17 cellular contexts compared by ENCODE assay signal in the genomic region with DNA sequence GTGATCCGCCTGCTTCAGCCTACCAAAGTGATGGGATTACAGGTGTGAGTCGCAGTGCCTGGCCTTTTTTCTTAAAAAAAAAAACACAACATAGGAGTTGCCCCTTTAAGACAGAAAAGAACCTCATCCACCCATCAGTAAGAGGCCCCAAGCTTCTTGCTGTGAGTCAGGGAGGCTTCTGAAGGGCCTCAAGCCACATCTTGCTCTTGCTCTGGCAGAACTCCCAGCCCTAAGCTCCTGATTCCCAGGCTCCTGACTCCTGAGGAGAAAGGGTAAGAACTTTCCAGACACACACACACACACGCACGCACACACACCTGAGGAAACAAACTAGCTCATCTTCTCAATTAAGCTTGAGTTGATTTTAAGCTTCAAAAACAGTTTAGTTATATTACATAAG. TPM values are rescaled to one million over a fixed set of nuclear protein-coding genes. Genes with fewer than 3 reads are reported as not detected.
A peak's percentile ranks its signal among the peaks of the same experiment; 100 is the strongest.
DNase-seq lines count a peak whose midpoint lies in the region; ATAC-seq and TF ChIP-seq lines count a peak whose summit lies in the region.
"Had no signal": no experiment of that assay in that cellular context is flagged by ENCODE, and none has a peak within 500 bp of the region (broad histone marks: within the 10 kb centered on the region; RNA-seq: fewer than 3 reads in every experiment).

No MANE protein-coding gene starts in this region.

- H3K4me3 Mint-ChIP-seq in CD8-positive, alpha-beta memory T cell, result no peak overlapping the region

- peak overlapping the region in 1 of 8 donors; percentile 61 for H3K27ac Mint-ChIP-seq in CD8-positive, alpha-beta memory T cell

- no peaks in the 10 kb centered on the region for H3K9me3 Mint-ChIP-seq in CD8-positive, alpha-beta memory T cell
- H3K9me3 Mint-ChIP-seq: activated naive CD4-positive, alpha-beta T cell treated with anti-CD3 and anti-CD28 coated beads, Interleukin-2, amount 50 U/mL, for 72 hours had no signal

- TF ChIP-seq CTCF in left ventricle myocardium inferior (IDR thresholded peaks at IDR 0.05; ENCODE audit: borderline replicate concordance) (no peak), vagina (IDR thresholded peaks at IDR 0.05) (no peak)

- peaks cover 0 to 9% (median 0%) of the 10 kb centered on the region in 3 donors for H3K36me3 Mint-ChIP-seq in CD8-positive, alpha-beta memory T cell

- H3K4me1 ChIP-seq in left ventricle myocardium inferior (peaks cover 27% of the 10 kb centered on the region), vagina (peaks cover 38% of the 10 kb centered on the region)
- peaks cover 19% of the 10 kb centered on the region for H3K4me1 ChIP-seq in CD8-positive, alpha-beta memory T cell (ENCODE audit: insufficient read depth, low read length)
- H3K4me1 ChIP-seq: BE2C had no signal

- ATAC-seq in left cardiac atrium, result no peak
- ATAC-seq: activated naive CD4-positive, alpha-beta T cell treated with anti-CD3 and anti-CD28 coated beads, Interleukin-2, amount 50 U/mL, for 72 hours had no signal

- no peaks in the 10 kb centered on the region for H3K36me3 ChIP-seq in left ventricle myocardium inferior
- no peaks in the 10 kb centered on the region for H3K36me3 ChIP-seq in vagina
- no peaks in the 10 kb centered on the region for H3K36me3 ChIP-seq in CD8-positive, alpha-beta memory T cell (ENCODE audit: insufficient read depth, low read length)
- H3K36me3 ChIP-seq: BE2C had no signal

- CTCF ChIA-PET in CD8-positive, alpha-beta memory T cell (lab: Charles Lee), result interaction anchor here (1.1 to 1.3 kb wide), 4 partner anchors 8 to 58 kb away, joined by 3 to 5 read pairs (median 4); a partner anchor contains a TSS

- DNase-seq in left cardiac atrium (peak; percentile 14), left ventricle myocardium inferior (no peak), astrocyte of the hippocampus (ENCODE audit: low read depth, low spot score) (peak; percentile 87), hepatic stellate cell (ENCODE audit: low spot score) (peak; percentile 75), vagina (ENCODE audit: extremely low spot score in 2 of 2) (no peak), DMS53 treated with DMSO at 0.1 percent for 48 hours (lab: John Stamatoyannopoulos, UW; ENCODE audit: unreplicated experiment) (no peak), SIG-M5 (lab: John Stamatoyannopoulos, UW) (no peak)
- DNase-seq in CD8-positive, alpha-beta memory T cell, result no peak
- DNase-seq: activated CD4-positive, alpha-beta T cell treated with anti-CD3 and anti-CD28 coated beads, Interleukin-2, amount 50 U/mL, for 1 hour; BE2C; effector CD4-positive, alpha-beta T cell; kidney glomerular epithelial cell; NCI-H524 had no signal

- H3K27me3 ChIP-seq in left ventricle myocardium inferior (ENCODE audit: low read depth) (no peaks in the 10 kb centered on the region), vagina (no peaks in the 10 kb centered on the region)
- H3K27me3 ChIP-seq in CD8-positive, alpha-beta memory T cell (ENCODE audit: insufficient read depth, low read length, poor library complexity, severe bottlenecking), result no peaks in the 10 kb centered on the region
- H3K27me3 ChIP-seq: BE2C had no signal

- H3K9me3 ChIP-seq in left ventricle myocardium inferior (replicated peaks) (no peaks in the 10 kb centered on the region), vagina (no peaks in the 10 kb centered on the region)
- no peaks in the 10 kb centered on the region for H3K9me3 ChIP-seq in CD8-positive, alpha-beta memory T cell (ENCODE audit: low read length)
- H3K9me3 ChIP-seq: BE2C, HAP-1 had no signal

- H3K27ac ChIP-seq in left ventricle myocardium inferior (replicated peaks) (no peak overlapping the region), vagina (peak overlapping the region; percentile 79)
- H3K27ac ChIP-seq in CD8-positive, alpha-beta memory T cell (ENCODE audit: low read depth, low read length), result no peak overlapping the region
- H3K27ac ChIP-seq: SK-N-MC had no signal

- peaks cover 0 to 4% of the 10 kb centered on the region in 2 donors for H3K27me3 Mint-ChIP-seq in CD8-positive, alpha-beta memory T cell

- no peak for TF ChIP-seq POLR2A in vagina (IDR thresholded peaks at IDR 0.05)

- H3K4me1 Mint-ChIP-seq in CD8-positive, alpha-beta memory T cell, result peaks cover 25 to 54% (median 45%) of the 10 kb centered on the region in 3 donors

- intact Hi-C loops in left cardiac atrium (cut with DNase I), result no loop called here
- intact Hi-C loops in left ventricle myocardium inferior (cut with micrococcal nuclease), result no loop called here
- intact Hi-C loops in vagina (cut with DNase I), result no loop called here

- H3K4me3 ChIP-seq in left ventricle myocardium inferior, result no peak overlapping the region
- no peak overlapping the region for H3K4me3 ChIP-seq in vagina
- no peak overlapping the region for H3K4me3 ChIP-seq in CD8-positive, alpha-beta memory T cell (ENCODE audit: low read length)
- H3K4me3 ChIP-seq: HAP-1, SK-N-MC had no signal

- POLR2A ChIA-PET in CD8-positive, alpha-beta memory T cell (lab: Charles Lee), result no interaction called here

RNA-seq across cellular contexts. Expression of a gene that starts 6.9 kb away (rescaled TPM):
- total RNA-seq in left cardiac atrium (100 to 1,000 TPM; 225 to 267 TPM), left ventricle myocardium inferior (365 TPM), vagina (114 TPM)
- 100 to 1,000 TPM; 122 to 124 TPM for total RNA-seq in CD8-positive, alpha-beta memory T cell
- 80.0 TPM for polyA plus RNA-seq in CD8-positive, alpha-beta memory T cell

RNA-seq across cellular contexts. Expression of a gene that starts 9.5 kb away (rescaled TPM):
- total RNA-seq in left cardiac atrium (1 to 10 TPM; 1.3 to 2.5 TPM), left ventricle myocardium inferior (1.5 TPM), vagina (not detected)
- total RNA-seq in CD8-positive, alpha-beta memory T cell, result 10 to 100 TPM; 24.9 to 25.0 TPM
- 1.5 TPM for polyA plus RNA-seq in CD8-positive, alpha-beta memory T cell

RNA-seq across cellular contexts. Expression of a gene that starts 13.2 kb away (rescaled TPM):
- total RNA-seq in left cardiac atrium (1 to 10 TPM in 1 of 2 donors, under 1 TPM in 1; 0.89 to 4.0 TPM), left ventricle myocardium inferior (1.8 TPM), vagina (3.4 TPM)
- 100 to 1,000 TPM; 866 to 901 TPM for total RNA-seq in CD8-positive, alpha-beta memory T cell
- 2,087 TPM for polyA plus RNA-seq in CD8-positive, alpha-beta memory T cell

RNA-seq across cellular contexts. Expression of a gene that starts 17.4 kb away (rescaled TPM):
- total RNA-seq in left cardiac atrium (1 to 10 TPM; 1.5 to 1.8 TPM), left ventricle myocardium inferior (0.66 TPM), vagina (20.1 TPM)
- 1 to 10 TPM; 3.3 to 3.6 TPM for total RNA-seq in CD8-positive, alpha-beta memory T cell
- 0.29 TPM for polyA plus RNA-seq in CD8-positive, alpha-beta memory T cell

RNA-seq across cellular contexts. Expression of a gene that starts 28.5 kb away (rescaled TPM):
- total RNA-seq in left cardiac atrium (not detected), left ventricle myocardium inferior (not detected), vagina (not detected)
- under 1 TPM; 0.66 to 0.93 TPM for total RNA-seq in CD8-positive, alpha-beta memory T cell
- 0.38 TPM for polyA plus RNA-seq in CD8-positive, alpha-beta memory T cell
- total RNA-seq: ureter had no signal

Comparison
In these comparisons a context has a peak if more than half of its experiments do, and no peak if none do; other contexts are left out.
1. DNase-seq: peak in left cardiac atrium (single experiment), astrocyte of the hippocampus (single experiment) and hepatic stellate cell (single experiment); none in left ventricle myocardium inferior (single experiment), vagina (0 of 2), CD8-positive, alpha-beta memory T cell (0 of 5), DMS53 treated with DMSO at 0.1 percent for 48 hours (single experiment) and SIG-M5 (single experiment).
2. RNA of a gene that starts 9.5 kb away (total RNA-seq): 24.9 to 25.0 TPM in CD8-positive, alpha-beta memory T cell; 1.3 to 2.5 TPM in left cardiac atrium, 1.5 TPM in left ventricle myocardium inferior (single experiment) and not detected in vagina (single experiment); every median in the first group is over 4 times any median in the second.
3. RNA of a gene that starts 13.2 kb away (total RNA-seq): 866 to 901 TPM in CD8-positive, alpha-beta memory T cell; 0.89 to 4.0 TPM in left cardiac atrium, 3.4 TPM in vagina (single experiment) and 1.8 TPM in left ventricle myocardium inferior (single experiment); every median in the first group is over 100 times any median in the second.